2 cellular contexts compared by ENCODE assay signal in the genomic region with DNA sequence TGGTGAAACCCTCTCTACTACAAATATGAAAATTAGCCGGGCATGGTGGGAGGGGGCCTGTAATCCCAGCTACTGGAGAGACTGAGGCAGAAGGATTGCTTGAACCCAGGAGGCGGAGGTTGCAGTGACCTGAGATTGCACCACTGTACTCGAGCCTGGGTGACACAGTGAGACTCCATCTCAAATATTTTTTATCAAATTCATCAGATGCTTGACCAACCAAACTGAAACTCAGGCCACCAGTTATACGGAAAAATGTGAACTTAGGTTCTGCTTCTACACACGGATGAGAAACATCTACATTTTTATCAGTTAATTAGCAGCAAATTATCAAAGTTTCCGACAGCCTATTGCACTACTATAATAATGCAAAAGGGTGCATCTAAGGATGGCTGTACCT.
TF ChIP-seq lines count a peak whose summit lies in the region.

No MANE protein-coding gene starts in this region.

TF ChIP-seq in SK-N-SH, 30 proteins besides CTCF, POLR2A, EP300 and RAD21:
- TF ChIP-seq CHD2 (IDR thresholded peaks at IDR 0.05; ENCODE audit: low read length, partially characterized antibody) (no peak), FOXM1 (IDR thresholded peaks at IDR 0.05; ENCODE audit: low read depth) (no peak), NRF1 (IDR thresholded peaks at IDR 0.05; ENCODE audit: low read depth, low read length) (no peak), GABPA (IDR thresholded peaks at IDR 0.05; ENCODE audit: low read depth) (no peak)
- TF ChIP-seq, protein P1, sequence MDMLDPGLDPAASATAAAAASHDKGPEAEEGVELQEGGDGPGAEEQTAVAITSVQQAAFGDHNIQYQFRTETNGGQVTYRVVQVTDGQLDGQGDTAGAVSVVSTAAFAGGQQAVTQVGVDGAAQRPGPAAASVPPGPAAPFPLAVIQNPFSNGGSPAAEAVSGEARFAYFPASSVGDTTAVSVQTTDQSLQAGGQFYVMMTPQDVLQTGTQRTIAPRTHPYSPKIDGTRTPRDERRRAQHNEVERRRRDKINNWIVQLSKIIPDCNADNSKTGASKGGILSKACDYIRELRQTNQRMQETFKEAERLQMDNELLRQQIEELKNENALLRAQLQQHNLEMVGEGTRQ (IDR thresholded peaks at IDR 0.05; ENCODE audit: borderline replicate concordance, low read depth, low read length): no peak
- TF ChIP-seq, protein P2, sequence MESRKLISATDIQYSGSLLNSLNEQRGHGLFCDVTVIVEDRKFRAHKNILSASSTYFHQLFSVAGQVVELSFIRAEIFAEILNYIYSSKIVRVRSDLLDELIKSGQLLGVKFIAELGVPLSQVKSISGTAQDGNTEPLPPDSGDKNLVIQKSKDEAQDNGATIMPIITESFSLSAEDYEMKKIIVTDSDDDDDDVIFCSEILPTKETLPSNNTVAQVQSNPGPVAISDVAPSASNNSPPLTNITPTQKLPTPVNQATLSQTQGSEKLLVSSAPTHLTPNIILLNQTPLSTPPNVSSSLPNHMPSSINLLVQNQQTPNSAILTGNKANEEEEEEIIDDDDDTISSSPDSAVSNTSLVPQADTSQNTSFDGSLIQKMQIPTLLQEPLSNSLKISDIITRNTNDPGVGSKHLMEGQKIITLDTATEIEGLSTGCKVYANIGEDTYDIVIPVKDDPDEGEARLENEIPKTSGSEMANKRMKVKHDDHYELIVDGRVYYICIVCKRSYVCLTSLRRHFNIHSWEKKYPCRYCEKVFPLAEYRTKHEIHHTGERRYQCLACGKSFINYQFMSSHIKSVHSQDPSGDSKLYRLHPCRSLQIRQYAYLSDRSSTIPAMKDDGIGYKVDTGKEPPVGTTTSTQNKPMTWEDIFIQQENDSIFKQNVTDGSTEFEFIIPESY (IDR thresholded peaks at IDR 0.05; ENCODE audit: borderline replicate concordance, low read depth): no peak

TF ChIP-seq in SK-N-SH treated with all-trans-retinoic acid at 6 μM for 48 hours, 23 proteins besides CTCF, POLR2A, EP300 and RAD21 (continued from another document):
- TF ChIP-seq PPARA (CRISPR knock-in tag; IDR thresholded peaks at IDR 0.05; ENCODE audit: borderline replicate concordance) (no peak), ZNF565 (CRISPR knock-in tag; conservative IDR thresholded peaks at IDR 0.05; ENCODE audit: low read depth) (no peak), ZFP3 (CRISPR knock-in tag; IDR thresholded peaks at IDR 0.05) (no peak), ZNF70 (CRISPR knock-in tag; IDR thresholded peaks at IDR 0.05) (no peak), ISL1 (CRISPR knock-in tag; IDR thresholded peaks at IDR 0.05) (no peak), ESRRG (CRISPR knock-in tag; IDR thresholded peaks at IDR 0.05) (no peak), BACH2 (CRISPR knock-in tag; IDR thresholded peaks at IDR 0.05; ENCODE audit: borderline replicate concordance) (no peak), TCF4 (CRISPR knock-in tag; IDR thresholded peaks at IDR 0.05; ENCODE audit: borderline replicate concordance) (no peak), OSR1 (CRISPR knock-in tag; IDR thresholded peaks at IDR 0.05) (no peak), ARNTL (CRISPR knock-in tag; IDR thresholded peaks at IDR 0.05; ENCODE audit: borderline replicate concordance, low read depth) (no peak)
